In the genomic region with DNA sequence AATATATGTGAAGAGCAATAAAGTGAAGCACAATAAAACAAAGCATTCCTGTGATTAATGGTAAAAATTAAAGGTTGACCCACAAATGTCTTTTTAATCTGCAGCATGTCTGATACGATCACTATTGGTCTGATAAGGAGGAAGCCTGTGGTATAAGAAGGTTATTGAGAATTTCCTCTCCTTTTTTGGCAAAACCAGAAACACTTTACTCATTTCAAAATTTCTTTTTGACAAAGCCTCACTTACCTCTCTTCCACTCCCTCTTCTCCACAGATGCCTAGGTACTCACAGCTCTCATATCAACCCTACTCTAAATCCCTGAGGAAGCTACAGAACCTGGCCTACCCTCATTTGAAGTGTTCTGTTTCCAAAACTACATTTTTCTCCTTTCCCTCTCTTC, we compare ENCODE assay signal across 14 cellular contexts. TPM values are rescaled to one million over a fixed set of nuclear protein-coding genes. Genes with fewer than 3 reads are reported as not detected.
A peak's percentile ranks its signal among the peaks of the same experiment; 100 is the strongest.
DNase-seq lines count a peak whose midpoint lies in the region; ATAC-seq lines count a peak whose summit lies in the region.
"Had no signal": no experiment of that assay in that cellular context is flagged by ENCODE, and none has a peak within 500 bp of the region (broad histone marks: within the 10 kb centered on the region; RNA-seq: fewer than 3 reads in every experiment).

No MANE protein-coding gene starts in this region.

- no peak overlapping the region for H3K23ac ChIP-seq in trophoblast cell (ENCODE audit: low read length)

- no peak overlapping the region for H3K14ac ChIP-seq in trophoblast cell (ENCODE audit: low read length)

- no peak overlapping the region for H4K8ac ChIP-seq in trophoblast cell (ENCODE audit: low read depth, low read length)

- H3K27ac Mint-ChIP-seq in activated naive CD4-positive, alpha-beta T cell treated with anti-CD3 and anti-CD28 coated beads, Interleukin-2, amount 10 ng/mL, durations not matched to agents 7 days and 5 days = peak overlapping the region; percentile 21
- peak overlapping the region; percentile 90 to 91 for H3K27ac Mint-ChIP-seq in activated naive CD4-positive, alpha-beta T cell treated with anti-CD3 and anti-CD28 coated beads, Interleukin-2, amount 50 U/mL, for 72 hours
- peak overlapping the region; percentile 16 to 90 for H3K27ac Mint-ChIP-seq in stimulated activated naive CD8-positive, alpha-beta T cell treated with anti-CD3 and anti-CD28 coated beads, Interleukin-15, amount 100 ng/mL, for 72 hours

- no peak overlapping the region for H2BK5ac ChIP-seq in trophoblast cell (ENCODE audit: low read depth, low read length, poor library complexity)

- no peak overlapping the region for H3K27ac ChIP-seq in trophoblast cell (ENCODE audit: low read depth, low read length)

- ATAC-seq in HG03108 (IDR thresholded peaks at IDR 0.05; ENCODE audit: unreplicated experiment) (peak; percentile 55), HG03097 (IDR thresholded peaks at IDR 0.05; ENCODE audit: low FRiP score, unreplicated experiment) (no peak)
- peak; percentile 81 to 82 for ATAC-seq in activated naive CD4-positive, alpha-beta T cell treated with anti-CD3 and anti-CD28 coated beads, Interleukin-2, amount 50 U/mL, for 72 hours
- ATAC-seq in stimulated activated naive CD8-positive, alpha-beta T cell treated with anti-CD3 and anti-CD28 coated beads, Interleukin-15, amount 100 ng/mL, for 72 hours = peak; percentile 87
- ATAC-seq: K562 had no signal

- peaks cover 25% of the 10 kb centered on the region for H3K9me3 Mint-ChIP-seq in activated naive CD4-positive, alpha-beta T cell treated with anti-CD3 and anti-CD28 coated beads, Interleukin-2, amount 10 ng/mL, durations not matched to agents 7 days and 5 days
- peaks cover 14 to 17% of the 10 kb centered on the region in 2 donors for H3K9me3 Mint-ChIP-seq in activated naive CD4-positive, alpha-beta T cell treated with anti-CD3 and anti-CD28 coated beads, Interleukin-2, amount 50 U/mL, for 72 hours
- peaks cover 14 to 30% of the 10 kb centered on the region in 2 donors for H3K9me3 Mint-ChIP-seq in stimulated activated naive CD8-positive, alpha-beta T cell treated with anti-CD3 and anti-CD28 coated beads, Interleukin-15, amount 100 ng/mL, for 72 hours

- H2AK5ac ChIP-seq in trophoblast cell (ENCODE audit: low read length) = no peak overlapping the region

- H2BK12ac ChIP-seq in trophoblast cell (ENCODE audit: low read length) = no peak overlapping the region

- H3K4me1 Mint-ChIP-seq in activated naive CD4-positive, alpha-beta T cell treated with anti-CD3 and anti-CD28 coated beads, Interleukin-2, amount 10 ng/mL, durations not matched to agents 7 days and 5 days = peaks cover 38% of the 10 kb centered on the region
- peaks cover 47% of the 10 kb centered on the region for H3K4me1 Mint-ChIP-seq in stimulated activated naive CD8-positive, alpha-beta T cell treated with anti-CD3 and anti-CD28 coated beads, Interleukin-15, amount 100 ng/mL, for 72 hours

- no peaks in the 10 kb centered on the region for H3K79me1 ChIP-seq in trophoblast cell (ENCODE audit: low read length)

- H3K9ac ChIP-seq in trophoblast cell (ENCODE audit: low read length) = no peak overlapping the region

- no peak overlapping the region for H3K4me2 ChIP-seq in trophoblast cell (ENCODE audit: low read length)

- no peak overlapping the region for H4K91ac ChIP-seq in trophoblast cell (ENCODE audit: low read depth, low read length)

- H3K36me3 ChIP-seq in trophoblast cell (ENCODE audit: control insufficient read depth in 1 of 2, insufficient read depth in 2 of 2, low read length in 2 of 2) = peaks cover 0 to 1% of the 10 kb centered on the region in 2 experiments

- WGBS in trophoblast cell (ENCODE audit: extremely low coverage, insufficient coverage, insufficient read length) = no CpG with 5 or more reads among the region's 1 CpG

- peaks cover 31% of the 10 kb centered on the region for H3K36me3 Mint-ChIP-seq in activated naive CD4-positive, alpha-beta T cell treated with anti-CD3 and anti-CD28 coated beads, Interleukin-2, amount 10 ng/mL, durations not matched to agents 7 days and 5 days
- H3K36me3 Mint-ChIP-seq in activated naive CD4-positive, alpha-beta T cell treated with anti-CD3 and anti-CD28 coated beads, Interleukin-2, amount 50 U/mL, for 72 hours = peaks cover 29 to 66% of the 10 kb centered on the region in 2 donors

- no peak for DNase-seq in activated naive CD4-positive, alpha-beta T cell treated with anti-CD3 and anti-CD28 coated beads, Interleukin-2, amount 10 ng/mL, durations not matched to agents 7 days and 5 days
- no peak for DNase-seq in activated naive CD4-positive, alpha-beta T cell treated with anti-CD3 and anti-CD28 coated beads, Interleukin-2, amount 50 U/mL, for 16 hours
- DNase-seq in activated naive CD4-positive, alpha-beta T cell treated with anti-CD3 and anti-CD28 coated beads, Interleukin-2, amount 50 U/mL, for 72 hours (ENCODE audit: low spot score in 2 of 2) = no peak
- DNase-seq in stimulated activated naive CD8-positive, alpha-beta T cell treated with anti-CD3 and anti-CD28 coated beads, Interleukin-15, amount 100 ng/mL, for 72 hours = no peak
- no peak for DNase-seq in central memory CD4-positive, alpha-beta T cell
- DNase-seq in trophoblast cell = no peak
- DNase-seq: anterior cingulate cortex, mesendoderm, NCI-H1436 treated with DMSO at 0.1 percent for 48 hours, NCI-H69, RPMI8226 had no signal

- CTCF ChIA-PET in activated naive CD4-positive, alpha-beta T cell treated with anti-CD3 and anti-CD28 coated beads, Interleukin-2, amount 10 ng/mL, durations not matched to agents 7 days and 5 days (lab: Charles Lee) = interaction anchor here (0.5 to 0.7 kb wide), 2 partner anchors 135 to 958 kb away, joined by 3 to 4 read pairs; no protein-coding TSS in a partner anchor

- H3K18ac ChIP-seq in trophoblast cell (ENCODE audit: low read length) = no peak overlapping the region

- no peak overlapping the region for H2BK120ac ChIP-seq in trophoblast cell (ENCODE audit: insufficient read depth, low read length, poor library complexity)

- H3K4ac ChIP-seq in trophoblast cell (ENCODE audit: low read depth, low read length) = no peak overlapping the region

- H3K4me1 ChIP-seq in trophoblast cell (ENCODE audit: control insufficient read depth in 1 of 2, insufficient read depth in 2 of 2, low read length in 2 of 2) = no peaks in the 10 kb centered on the region

- H3K27me3 ChIP-seq in trophoblast cell (ENCODE audit: insufficient read depth, low read length) = no peaks in the 10 kb centered on the region

- no peak overlapping the region for H3K4me3 Mint-ChIP-seq in activated naive CD4-positive, alpha-beta T cell treated with anti-CD3 and anti-CD28 coated beads, Interleukin-2, amount 10 ng/mL, durations not matched to agents 7 days and 5 days
- H3K4me3 Mint-ChIP-seq in stimulated activated naive CD8-positive, alpha-beta T cell treated with anti-CD3 and anti-CD28 coated beads, Interleukin-15, amount 100 ng/mL, for 72 hours = peak overlapping the region; percentile 65 to 82

- H3K4me3 ChIP-seq in trophoblast cell (ENCODE audit: low read depth, low read length) = no peak overlapping the region
- H3K4me3 ChIP-seq: K562 had no signal

- H3K27me3 Mint-ChIP-seq in activated naive CD4-positive, alpha-beta T cell treated with anti-CD3 and anti-CD28 coated beads, Interleukin-2, amount 10 ng/mL, durations not matched to agents 7 days and 5 days = no peaks in the 10 kb centered on the region
- no peaks in the 10 kb centered on the region for H3K27me3 Mint-ChIP-seq in stimulated activated naive CD8-positive, alpha-beta T cell treated with anti-CD3 and anti-CD28 coated beads, Interleukin-15, amount 100 ng/mL, for 72 hours

- H3K79me2 ChIP-seq in trophoblast cell (ENCODE audit: control insufficient read depth, insufficient read depth, low read length, poor library complexity) = no peaks in the 10 kb centered on the region

- no peaks in the 10 kb centered on the region for H3K9me3 ChIP-seq in trophoblast cell (ENCODE audit: insufficient read depth, low read depth, low read length)

- no peak overlapping the region for H2AFZ ChIP-seq in trophoblast cell (ENCODE audit: insufficient read depth, low read length, poor library complexity)

- H4K12ac ChIP-seq in trophoblast cell (ENCODE audit: low read depth, low read length) = no peak overlapping the region

RNA-seq across cellular contexts. Expression of a gene that starts 56.1 kb away (rescaled TPM):
- 10 to 100 TPM; 11.0 to 26.7 TPM for total RNA-seq in activated naive CD4-positive, alpha-beta T cell treated with anti-CD3 and anti-CD28 coated beads, Interleukin-2, amount 50 U/mL, for 72 hours
- 9.9 and 10.3 TPM in 2 replicates for polyA plus RNA-seq in trophoblast cell (2013)

Comparison
In these comparisons a context has a peak if more than half of its experiments do, and no peak if none do; other contexts are left out.
1. H3K27ac Mint-ChIP-seq: peak in every context shown above with its lines; median percentile 90 in activated naive CD4-positive, alpha-beta T cell treated with anti-CD3 and anti-CD28 coated beads, Interleukin-2, amount 50 U/mL, for 72 hours; 53 in stimulated activated naive CD8-positive, alpha-beta T cell treated with anti-CD3 and anti-CD28 coated beads, Interleukin-15, amount 100 ng/mL, for 72 hours; 21 in activated naive CD4-positive, alpha-beta T cell treated with anti-CD3 and anti-CD28 coated beads, Interleukin-2, amount 10 ng/mL, durations not matched to agents 7 days and 5 days.